Comparison of ENCODE assay signal across 23 cellular contexts in the genomic region with DNA sequence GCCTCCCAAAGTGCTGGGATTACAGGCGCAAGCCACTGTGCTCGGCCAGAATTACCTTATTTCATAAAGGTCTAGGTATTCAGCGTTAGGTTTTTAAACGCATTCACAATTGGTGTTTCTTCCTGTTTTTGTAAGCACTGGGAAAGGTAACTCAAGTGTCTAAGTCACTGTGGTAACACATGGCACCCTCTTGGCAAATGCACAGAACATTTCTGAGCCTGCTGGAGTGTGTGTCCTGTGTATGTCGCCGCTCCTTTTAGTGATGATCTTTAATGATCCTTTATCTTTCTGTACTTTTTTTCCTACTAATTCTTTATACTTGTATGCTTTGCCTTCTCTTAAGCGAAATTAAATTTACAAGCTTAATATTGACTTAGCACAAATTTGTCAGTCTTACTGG.
"Had no signal": no experiment of that assay in that cellular context is flagged by ENCODE, and none has a peak within 500 bp of the region (broad histone marks: within the 10 kb centered on the region; RNA-seq: fewer than 3 reads in every experiment).

No MANE protein-coding gene starts in this region.

- H3K9me3 Mint-ChIP-seq: dendritic cell treated with granulocyte-macrophage colony-stimulating factor and Interleukin-4, amounts not matched to agents 40 ng/mL and 50 ng/mL, for 4 days; naive thymus-derived CD8-positive, alpha-beta T cell; nephron progenitor cell; type B pancreatic cell had no signal

- H3K27me3 Mint-ChIP-seq: dendritic cell treated with granulocyte-macrophage colony-stimulating factor and Interleukin-4, amounts not matched to agents 40 ng/mL and 50 ng/mL, for 4 days; naive thymus-derived CD8-positive, alpha-beta T cell; type B pancreatic cell had no signal

- H3K4me3 ChIP-seq: colonic mucosa, esophagus muscularis mucosa, gastroesophageal sphincter, heart left ventricle, hepatocyte, left lung, psoas muscle, tibial artery had no signal

- DNase-seq: colonic mucosa; effector CD8-positive, alpha-beta T cell; foreskin keratinocyte; heart left ventricle; left cardiac atrium; left lung; mesendoderm; naive thymus-derived CD8-positive, alpha-beta T cell; nephron progenitor cell; nucleus accumbens; psoas muscle; right cardiac atrium; small intestine; stimulated activated CD4-positive, alpha-beta T cell treated with anti-CD3 and anti-CD28 coated beads, Interleukin-15, amount 100 ng/mL, for 24 hours; stimulated activated CD4-positive, alpha-beta T cell treated with anti-CD3 and anti-CD28 coated beads, Interleukin-2, amount 100 ng/mL, for 48 hours; stimulated activated CD8-positive, alpha-beta memory T cell treated with anti-CD3 and anti-CD28 coated beads, Interleukin-4, amount 100 ng/mL, for 48 hours; stimulated activated naive CD8-positive, alpha-beta T cell treated with anti-CD3 and anti-CD28 coated beads, Interleukin-15, Interleukin-2, amounts not matched to agents 100 U/mL and 50 U/mL, for 24 hours; tibial artery had no signal

- H3K36me3 ChIP-seq: colonic mucosa, esophagus muscularis mucosa, gastroesophageal sphincter, heart left ventricle, left lung, tibial artery had no signal

- H3K27ac ChIP-seq: colonic mucosa, esophagus muscularis mucosa, foreskin keratinocyte, gastroesophageal sphincter, heart left ventricle, hepatocyte, left lung, psoas muscle, tibial artery had no signal

- H3K4me3 Mint-ChIP-seq: dendritic cell treated with granulocyte-macrophage colony-stimulating factor and Interleukin-4, amounts not matched to agents 40 ng/mL and 50 ng/mL, for 4 days; naive thymus-derived CD8-positive, alpha-beta T cell; nephron progenitor cell; type B pancreatic cell had no signal

- H3K27me3 ChIP-seq: colonic mucosa, esophagus muscularis mucosa, foreskin keratinocyte, gastroesophageal sphincter, heart left ventricle, hepatocyte, left lung, tibial artery had no signal

- H3K27ac Mint-ChIP-seq: dendritic cell treated with granulocyte-macrophage colony-stimulating factor and Interleukin-4, amounts not matched to agents 40 ng/mL and 50 ng/mL, for 4 days; nephron progenitor cell; type B pancreatic cell had no signal

- ATAC-seq: foreskin keratinocyte; gastroesophageal sphincter; heart left ventricle; left cardiac atrium; left lung; naive thymus-derived CD8-positive, alpha-beta T cell; psoas muscle; right cardiac atrium; stimulated activated naive CD8-positive, alpha-beta T cell treated with anti-CD3 and anti-CD28 coated beads, Interleukin-15, Interleukin-2, amounts not matched to agents 100 U/mL and 50 U/mL, for 24 hours had no signal

- H3K9me3 ChIP-seq: colonic mucosa, esophagus muscularis mucosa, gastroesophageal sphincter, heart left ventricle, left lung, psoas muscle, tibial artery had no signal
